1 cellular context compared by ENCODE assay signal in the genomic region with DNA sequence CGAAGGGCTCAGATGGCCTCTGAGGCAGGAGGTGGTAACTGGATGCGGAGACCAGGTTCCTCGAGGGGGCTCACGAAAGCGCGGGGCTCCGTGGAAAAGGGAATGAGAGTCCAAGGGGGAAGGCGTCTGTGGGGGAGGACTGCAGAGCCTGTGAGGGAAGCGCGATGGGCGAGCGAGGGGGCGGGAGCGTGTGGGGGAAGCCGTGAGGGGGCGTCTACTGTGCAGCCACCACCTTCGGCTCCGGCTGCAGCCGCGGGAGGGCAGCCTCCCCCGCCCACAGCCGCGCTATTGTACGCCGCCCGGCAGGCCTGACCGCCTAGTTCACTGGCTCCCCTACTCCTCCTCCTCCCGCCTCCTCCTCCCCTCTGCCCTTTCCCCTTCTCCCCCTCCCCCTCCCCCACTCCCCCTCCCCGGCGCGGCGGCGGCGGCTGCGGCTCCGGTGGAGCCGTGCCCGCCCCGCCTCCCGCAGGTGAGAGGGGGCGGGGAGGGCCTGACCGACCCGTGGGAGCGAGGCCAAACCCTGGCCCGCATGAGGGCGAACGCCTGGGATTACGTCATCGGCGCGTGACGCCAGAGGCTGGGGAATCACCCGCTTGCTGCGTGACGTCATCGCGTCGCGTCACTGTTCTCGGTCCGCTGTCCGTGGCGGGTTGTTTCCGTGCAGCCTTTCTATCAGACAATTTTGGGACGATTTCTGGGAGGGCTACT.
TF ChIP-seq lines count a peak whose summit lies in the region.

A gene (minus strand): TSS at position 294 of the 708 bp plus-strand sequence. CDS start 81,574 bp downstream, outside the sequence.

TF ChIP-seq in K562, 482 proteins besides CTCF, POLR2A, EP300 and RAD21 (continued from another document and continues in another):
- TF ChIP-seq, protein P1, sequence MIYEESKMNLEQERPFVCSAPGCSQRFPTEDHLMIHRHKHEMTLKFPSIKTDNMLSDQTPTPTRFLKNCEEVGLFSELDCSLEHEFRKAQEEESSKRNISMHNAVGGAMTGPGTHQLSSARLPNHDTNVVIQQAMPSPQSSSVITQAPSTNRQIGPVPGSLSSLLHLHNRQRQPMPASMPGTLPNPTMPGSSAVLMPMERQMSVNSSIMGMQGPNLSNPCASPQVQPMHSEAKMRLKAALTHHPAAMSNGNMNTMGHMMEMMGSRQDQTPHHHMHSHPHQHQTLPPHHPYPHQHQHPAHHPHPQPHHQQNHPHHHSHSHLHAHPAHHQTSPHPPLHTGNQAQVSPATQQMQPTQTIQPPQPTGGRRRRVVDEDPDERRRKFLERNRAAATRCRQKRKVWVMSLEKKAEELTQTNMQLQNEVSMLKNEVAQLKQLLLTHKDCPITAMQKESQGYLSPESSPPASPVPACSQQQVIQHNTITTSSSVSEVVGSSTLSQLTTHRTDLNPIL (CRISPR knock-in tag; IDR thresholded peaks at IDR 0.05) = 0 out of 2 replicates have a peak, but pooled peaks have one; percentile 70
- TF ChIP-seq STAG1 (CRISPR knock-in tag; IDR thresholded peaks at IDR 0.05; ENCODE audit: borderline replicate concordance) = no peak
- TF ChIP-seq THRAP3 (IDR thresholded peaks at IDR 0.05; ENCODE audit: borderline replicate concordance) = no peak
- TF ChIP-seq, protein P2, sequence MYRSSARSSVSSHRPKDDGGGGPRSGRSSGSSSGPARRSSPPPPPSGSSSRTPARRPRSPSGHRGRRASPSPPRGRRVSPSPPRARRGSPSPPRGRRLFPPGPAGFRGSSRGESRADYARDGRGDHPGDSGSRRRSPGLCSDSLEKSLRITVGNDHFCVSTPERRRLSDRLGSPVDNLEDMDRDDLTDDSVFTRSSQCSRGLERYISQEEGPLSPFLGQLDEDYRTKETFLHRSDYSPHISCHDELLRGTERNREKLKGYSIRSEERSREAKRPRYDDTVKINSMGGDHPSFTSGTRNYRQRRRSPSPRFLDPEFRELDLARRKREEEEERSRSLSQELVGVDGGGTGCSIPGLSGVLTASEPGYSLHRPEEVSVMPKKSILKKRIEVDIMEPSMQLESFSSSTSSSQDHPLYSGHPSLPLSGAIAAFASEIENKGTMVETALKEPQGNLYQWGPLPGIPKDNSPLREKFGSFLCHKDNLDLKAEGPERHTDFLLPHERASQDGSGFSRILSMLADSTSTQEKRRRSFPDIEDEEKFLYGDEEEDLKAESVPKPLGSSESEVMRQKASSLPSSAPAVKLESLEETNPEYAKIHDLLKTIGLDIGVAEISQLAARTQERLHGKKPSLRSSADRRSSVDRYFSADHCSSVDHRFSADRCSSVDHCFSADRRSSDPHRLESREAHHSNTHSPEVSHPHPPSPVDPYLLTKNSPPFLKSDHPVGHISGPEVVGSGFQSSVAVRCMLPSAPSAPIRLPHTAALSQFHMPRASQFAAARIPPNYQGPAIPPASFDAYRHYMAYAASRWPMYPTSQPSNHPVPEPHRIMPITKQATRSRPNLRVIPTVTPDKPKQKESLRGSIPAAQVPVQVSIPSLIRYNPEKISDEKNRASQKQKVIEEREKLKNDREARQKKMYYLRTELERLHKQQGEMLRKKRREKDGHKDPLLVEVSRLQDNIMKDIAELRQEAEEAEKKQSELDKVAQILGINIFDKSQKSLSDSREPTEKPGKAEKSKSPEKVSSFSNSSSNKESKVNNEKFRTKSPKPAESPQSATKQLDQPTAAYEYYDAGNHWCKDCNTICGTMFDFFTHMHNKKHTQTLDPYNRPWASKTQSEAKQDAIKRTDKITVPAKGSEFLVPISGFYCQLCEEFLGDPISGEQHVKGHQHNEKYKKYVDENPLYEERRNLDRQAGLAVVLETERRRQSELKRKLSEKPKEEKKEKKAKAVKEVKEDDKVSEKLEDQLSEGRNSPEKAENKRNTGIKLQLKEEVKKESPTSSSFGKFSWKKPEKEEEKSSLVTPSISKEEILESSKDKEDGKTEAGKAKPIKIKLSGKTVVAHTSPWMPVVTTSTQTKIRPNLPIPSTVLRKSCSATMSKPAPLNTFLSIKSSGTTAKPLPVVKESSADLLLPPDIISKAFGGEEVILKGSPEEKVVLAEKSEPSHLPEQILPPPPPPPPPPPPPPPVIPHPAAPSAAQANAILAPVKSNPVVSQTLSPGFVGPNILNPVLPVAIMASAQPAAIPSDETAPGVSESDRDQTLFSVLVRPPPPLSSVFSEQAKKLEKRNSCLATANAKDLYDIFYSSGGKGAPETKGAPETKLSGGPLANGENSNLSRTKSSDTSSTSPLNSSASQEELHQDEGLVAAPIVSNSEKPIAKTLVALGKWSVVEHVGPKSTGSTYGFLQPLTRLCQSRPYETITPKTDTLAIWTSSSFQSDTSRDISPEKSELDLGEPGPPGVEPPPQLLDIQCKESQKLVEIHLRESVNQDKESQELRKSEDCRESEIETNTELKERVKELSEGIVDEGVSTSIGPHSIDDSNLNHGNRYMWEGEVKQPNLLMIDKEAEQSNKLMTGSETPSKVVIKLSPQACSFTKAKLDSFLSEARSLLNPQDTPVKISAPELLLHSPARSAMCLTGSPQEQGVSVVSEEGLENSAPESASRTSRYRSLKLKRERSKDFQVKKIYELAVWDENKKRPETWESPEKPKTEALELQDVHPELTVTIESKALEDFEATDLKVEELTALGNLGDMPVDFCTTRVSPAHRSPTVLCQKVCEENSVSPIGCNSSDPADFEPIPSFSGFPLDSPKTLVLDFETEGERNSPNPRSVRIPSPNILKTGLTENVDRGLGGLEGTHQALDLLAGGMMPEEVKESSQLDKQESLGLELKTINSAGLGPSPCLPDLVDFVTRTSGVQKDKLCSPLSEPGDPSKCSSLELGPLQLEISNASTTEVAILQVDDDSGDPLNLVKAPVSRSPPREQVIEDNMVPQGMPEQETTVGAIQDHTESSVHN (IDR thresholded peaks at IDR 0.05; ENCODE audit: borderline replicate concordance in 1 of 2, low read depth in 1 of 2) = no peak
- TF ChIP-seq, protein P3, sequence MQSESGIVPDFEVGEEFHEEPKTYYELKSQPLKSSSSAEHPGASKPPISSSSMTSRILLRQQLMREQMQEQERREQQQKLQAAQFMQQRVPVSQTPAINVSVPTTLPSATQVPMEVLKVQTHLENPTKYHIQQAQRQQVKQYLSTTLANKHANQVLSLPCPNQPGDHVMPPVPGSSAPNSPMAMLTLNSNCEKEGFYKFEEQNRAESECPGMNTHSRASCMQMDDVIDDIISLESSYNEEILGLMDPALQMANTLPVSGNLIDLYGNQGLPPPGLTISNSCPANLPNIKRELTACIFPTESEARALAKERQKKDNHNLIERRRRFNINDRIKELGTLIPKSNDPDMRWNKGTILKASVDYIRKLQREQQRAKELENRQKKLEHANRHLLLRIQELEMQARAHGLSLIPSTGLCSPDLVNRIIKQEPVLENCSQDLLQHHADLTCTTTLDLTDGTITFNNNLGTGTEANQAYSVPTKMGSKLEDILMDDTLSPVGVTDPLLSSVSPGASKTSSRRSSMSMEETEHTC (IDR thresholded peaks at IDR 0.05) = 0 out of 2 replicates have a peak, but pooled peaks have one; percentile 46
- peak; percentile 99 for TF ChIP-seq TARDBP (IDR thresholded peaks at IDR 0.05)
- no peak for TF ChIP-seq HOXB6 (CRISPR knock-in tag; IDR thresholded peaks at IDR 0.05; ENCODE audit: borderline replicate concordance)
- peak; percentile 98 for TF ChIP-seq KHSRP (IDR thresholded peaks at IDR 0.05)
- TF ChIP-seq DIDO1 (tag; IDR thresholded peaks at IDR 0.05; ENCODE audit: low read depth) = peak; percentile 55; the same call in 1 of the 2 replicates
- TF ChIP-seq, protein P4, sequence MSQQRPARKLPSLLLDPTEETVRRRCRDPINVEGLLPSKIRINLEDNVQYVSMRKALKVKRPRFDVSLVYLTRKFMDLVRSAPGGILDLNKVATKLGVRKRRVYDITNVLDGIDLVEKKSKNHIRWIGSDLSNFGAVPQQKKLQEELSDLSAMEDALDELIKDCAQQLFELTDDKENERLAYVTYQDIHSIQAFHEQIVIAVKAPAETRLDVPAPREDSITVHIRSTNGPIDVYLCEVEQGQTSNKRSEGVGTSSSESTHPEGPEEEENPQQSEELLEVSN (IDR thresholded peaks at IDR 0.05; ENCODE audit: borderline replicate concordance in 1 of 2, extremely low read depth in 1 of 2, insufficient read depth in 1 of 2, insufficient read length in 1 of 2, low read depth in 1 of 2, low read length in 1 of 2, poor library complexity in 1 of 2, severe bottlenecking in 1 of 2) = peak; percentile 34 to 77
- TF ChIP-seq ZNF175 (CRISPR knock-in tag; IDR thresholded peaks at IDR 0.05; ENCODE audit: low read depth) = peak; percentile 71; the same call in 1 of the 2 replicates
- TF ChIP-seq CSDE1 (IDR thresholded peaks at IDR 0.05) = peak in 1 of 2 experiments; percentile 89; a peak in 2 of 4 replicates
- no peak for TF ChIP-seq RBM17 (IDR thresholded peaks at IDR 0.05; ENCODE audit: borderline replicate concordance, low read depth, low read length)
- no peak for TF ChIP-seq ZNF551 (CRISPR knock-in tag; IDR thresholded peaks at IDR 0.05)
- TF ChIP-seq, protein P5, sequence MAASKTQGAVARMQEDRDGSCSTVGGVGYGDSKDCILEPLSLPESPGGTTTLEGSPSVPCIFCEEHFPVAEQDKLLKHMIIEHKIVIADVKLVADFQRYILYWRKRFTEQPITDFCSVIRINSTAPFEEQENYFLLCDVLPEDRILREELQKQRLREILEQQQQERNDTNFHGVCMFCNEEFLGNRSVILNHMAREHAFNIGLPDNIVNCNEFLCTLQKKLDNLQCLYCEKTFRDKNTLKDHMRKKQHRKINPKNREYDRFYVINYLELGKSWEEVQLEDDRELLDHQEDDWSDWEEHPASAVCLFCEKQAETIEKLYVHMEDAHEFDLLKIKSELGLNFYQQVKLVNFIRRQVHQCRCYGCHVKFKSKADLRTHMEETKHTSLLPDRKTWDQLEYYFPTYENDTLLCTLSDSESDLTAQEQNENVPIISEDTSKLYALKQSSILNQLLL (CRISPR knock-in tag; IDR thresholded peaks at IDR 0.05; ENCODE audit: borderline replicate concordance) = no peak
- TF ChIP-seq CCNT2 (IDR thresholded peaks at IDR 0.05; ENCODE audit: borderline replicate concordance, extremely low read depth, insufficient read length, low read depth, low read length) = peak; percentile 65
- no peak for TF ChIP-seq SIX5 (IDR thresholded peaks at IDR 0.05; ENCODE audit: borderline replicate concordance in 1 of 2, insufficient read depth in 1 of 2, low read depth in 1 of 2, low read length in 2 of 2)
- TF ChIP-seq MEIS2 (IDR thresholded peaks at IDR 0.05; ENCODE audit: partially characterized antibody) = no peak
- TF ChIP-seq PCBP2 (IDR thresholded peaks at IDR 0.05; ENCODE audit: low read depth, low read length, poor library complexity, severe bottlenecking) = no peak
- TF ChIP-seq, protein P6, sequence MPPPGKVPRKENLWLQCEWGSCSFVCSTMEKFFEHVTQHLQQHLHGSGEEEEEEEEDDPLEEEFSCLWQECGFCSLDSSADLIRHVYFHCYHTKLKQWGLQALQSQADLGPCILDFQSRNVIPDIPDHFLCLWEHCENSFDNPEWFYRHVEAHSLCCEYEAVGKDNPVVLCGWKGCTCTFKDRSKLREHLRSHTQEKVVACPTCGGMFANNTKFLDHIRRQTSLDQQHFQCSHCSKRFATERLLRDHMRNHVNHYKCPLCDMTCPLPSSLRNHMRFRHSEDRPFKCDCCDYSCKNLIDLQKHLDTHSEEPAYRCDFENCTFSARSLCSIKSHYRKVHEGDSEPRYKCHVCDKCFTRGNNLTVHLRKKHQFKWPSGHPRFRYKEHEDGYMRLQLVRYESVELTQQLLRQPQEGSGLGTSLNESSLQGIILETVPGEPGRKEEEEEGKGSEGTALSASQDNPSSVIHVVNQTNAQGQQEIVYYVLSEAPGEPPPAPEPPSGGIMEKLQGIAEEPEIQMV (tag; conservative IDR thresholded peaks at IDR 0.05; ENCODE audit: low read depth) = peak; percentile 92
- peak; percentile 100 for TF ChIP-seq JUNB (CRISPR knock-in tag; conservative IDR thresholded peaks at IDR 0.05)
- no peak for TF ChIP-seq SAP30 (IDR thresholded peaks at IDR 0.05; ENCODE audit: borderline replicate concordance, insufficient read depth, low read depth, low read length, poor library complexity, severe bottlenecking)
- TF ChIP-seq NBN (IDR thresholded peaks at IDR 0.05; ENCODE audit: low read depth) = peak; percentile 99
- no peak for TF ChIP-seq KLF1 (tag; IDR thresholded peaks at IDR 0.05)
- TF ChIP-seq, protein P7, sequence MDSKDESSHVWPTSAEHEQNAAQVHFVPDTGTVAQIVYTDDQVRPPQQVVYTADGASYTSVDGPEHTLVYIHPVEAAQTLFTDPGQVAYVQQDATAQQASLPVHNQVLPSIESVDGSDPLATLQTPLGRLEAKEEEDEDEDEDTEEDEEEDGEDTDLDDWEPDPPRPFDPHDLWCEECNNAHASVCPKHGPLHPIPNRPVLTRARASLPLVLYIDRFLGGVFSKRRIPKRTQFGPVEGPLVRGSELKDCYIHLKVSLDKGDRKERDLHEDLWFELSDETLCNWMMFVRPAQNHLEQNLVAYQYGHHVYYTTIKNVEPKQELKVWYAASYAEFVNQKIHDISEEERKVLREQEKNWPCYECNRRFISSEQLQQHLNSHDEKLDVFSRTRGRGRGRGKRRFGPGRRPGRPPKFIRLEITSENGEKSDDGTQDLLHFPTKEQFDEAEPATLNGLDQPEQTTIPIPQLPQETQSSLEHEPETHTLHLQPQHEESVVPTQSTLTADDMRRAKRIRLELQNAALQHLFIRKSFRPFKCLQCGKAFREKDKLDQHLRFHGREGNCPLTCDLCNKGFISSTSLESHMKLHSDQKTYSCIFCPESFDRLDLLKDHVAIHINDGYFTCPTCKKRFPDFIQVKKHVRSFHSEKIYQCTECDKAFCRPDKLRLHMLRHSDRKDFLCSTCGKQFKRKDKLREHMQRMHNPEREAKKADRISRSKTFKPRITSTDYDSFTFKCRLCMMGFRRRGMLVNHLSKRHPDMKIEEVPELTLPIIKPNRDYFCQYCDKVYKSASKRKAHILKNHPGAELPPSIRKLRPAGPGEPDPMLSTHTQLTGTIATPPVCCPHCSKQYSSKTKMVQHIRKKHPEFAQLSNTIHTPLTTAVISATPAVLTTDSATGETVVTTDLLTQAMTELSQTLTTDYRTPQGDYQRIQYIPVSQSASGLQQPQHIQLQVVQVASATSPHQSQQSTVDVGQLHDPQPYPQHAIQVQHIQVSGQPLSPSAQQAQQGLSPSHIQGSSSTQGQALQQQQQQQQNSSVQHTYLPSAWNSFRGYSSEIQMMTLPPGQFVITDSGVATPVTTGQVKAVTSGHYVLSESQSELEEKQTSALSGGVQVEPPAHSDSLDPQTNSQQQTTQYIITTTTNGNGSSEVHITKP (IDR thresholded peaks at IDR 0.05; ENCODE audit: partially characterized antibody) = no peak
- no peak for TF ChIP-seq ARHGAP35 (IDR thresholded peaks at IDR 0.05; ENCODE audit: partially characterized antibody)
- TF ChIP-seq WHSC1 (IDR thresholded peaks at IDR 0.05; ENCODE audit: low read length) = no peak
- no peak for TF ChIP-seq TCF7 (IDR thresholded peaks at IDR 0.05; ENCODE audit: borderline replicate concordance)
- TF ChIP-seq MCM3 (IDR thresholded peaks at IDR 0.05) = no peak
- TF ChIP-seq, protein P8, sequence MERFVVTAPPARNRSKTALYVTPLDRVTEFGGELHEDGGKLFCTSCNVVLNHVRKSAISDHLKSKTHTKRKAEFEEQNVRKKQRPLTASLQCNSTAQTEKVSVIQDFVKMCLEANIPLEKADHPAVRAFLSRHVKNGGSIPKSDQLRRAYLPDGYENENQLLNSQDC (CRISPR knock-in tag; IDR thresholded peaks at IDR 0.05) = no peak
- no peak for TF ChIP-seq ZNF717 (CRISPR knock-in tag; IDR thresholded peaks at IDR 0.05)
- TF ChIP-seq ZNF253 (CRISPR knock-in tag; conservative IDR thresholded peaks at IDR 0.05) = no peak
- TF ChIP-seq RAD51 (IDR thresholded peaks at IDR 0.05; ENCODE audit: borderline replicate concordance, low read depth) = no peak
- no peak for TF ChIP-seq HMG20B (CRISPR knock-in tag; IDR thresholded peaks at IDR 0.05)
- peak; percentile 99 for TF ChIP-seq JUN (IDR thresholded peaks at IDR 0.05; ENCODE audit: borderline replicate concordance, low read depth, low read length)
- TF ChIP-seq JUN (CRISPR knock-in tag; IDR thresholded peaks at IDR 0.05; ENCODE audit: borderline replicate concordance) = peak; percentile 82; the same call in 1 of the 2 replicates
- peak; percentile 70 for TF ChIP-seq SP1 (CRISPR knock-in tag; IDR thresholded peaks at IDR 0.05)
- TF ChIP-seq DACH1 (IDR thresholded peaks at IDR 0.05; ENCODE audit: partially characterized antibody) = no peak
- TF ChIP-seq ZNF408 (CRISPR knock-in tag; IDR thresholded peaks at IDR 0.05; ENCODE audit: low read depth) = no peak; the same call in 1 of the 2 replicates
- TF ChIP-seq HDAC2 (IDR thresholded peaks at IDR 0.05) = no peak
